In genomic region chr20:42294976-42295375, GRCh38 we compare ENCODE assay signal across 34 cellular contexts.
"Had no signal": no experiment of that assay in that cellular context is flagged by ENCODE, and none has a peak within 500 bp of the region (broad histone marks: within the 10 kb centered on the region; RNA-seq: fewer than 3 reads in every experiment).

No MANE protein-coding gene starts in this region.

- ATAC-seq: activated naive CD4-positive, alpha-beta T cell treated with anti-CD3 and anti-CD28 coated beads, Interleukin-2, amount 50 U/mL, for 72 hours; activated naive CD8-positive, alpha-beta T cell treated with anti-CD3 and anti-CD28 coated beads, Interleukin-2, amount 50 U/mL, for 24 hours; activated T-cell treated with anti-CD3 and anti-CD28 coated beads, Interleukin-2, amount 50 U/mL, for 4 hours; activated T-cell treated with anti-CD3 and anti-CD28 coated beads, Interleukin-2, amount 50 U/mL, for 72 hours; activated T-helper 17 cell treated with anti-CD3 and anti-CD28 coated beads, Interleukin-2, amount 50 U/mL, for 72 hours; body of pancreas had no signal

- H3K4me1 ChIP-seq: ascending aorta, breast epithelium had no signal

- H3K4me3 ChIP-seq: adrenal gland, ascending aorta, body of pancreas, breast epithelium, cardiac muscle cell had no signal

- H3K27me3 ChIP-seq: adrenal gland, ascending aorta, body of pancreas, brain microvascular endothelial cell, breast epithelium, cardiac muscle cell had no signal

- DNase-seq: activated effector memory CD4-positive, alpha-beta T cell treated with anti-CD3 and anti-CD28 coated beads, Interleukin-2, amount 50 U/mL, for 16 hours; activated effector memory CD4-positive, alpha-beta T cell treated with Interleukin-2 at 50 U/mL for 16 hours; activated gamma-delta T cell; activated gamma-delta T cell treated with Interleukin-2 at 50 U/mL for 16 hours; activated naive CD4-positive, alpha-beta T cell; activated naive CD4-positive, alpha-beta T cell treated with anti-CD3 and anti-CD28 coated beads for 36 hours; activated naive CD4-positive, alpha-beta T cell treated with anti-CD3 and anti-CD28 coated beads, Interleukin-2, amount 10 ng/mL, durations not matched to agents 7 days and 5 days; activated naive CD4-positive, alpha-beta T cell treated with anti-CD3 and anti-CD28 coated beads, Interleukin-2, amount 50 U/mL, for 16 hours; activated naive CD4-positive, alpha-beta T cell treated with Interleukin-2 at 50 U/mL for 16 hours; activated naive CD8-positive, alpha-beta T cell treated with anti-CD3 and anti-CD28 coated beads for 36 hours; activated naive CD8-positive, alpha-beta T cell treated with anti-CD3 and anti-CD28 coated beads, Interleukin-2, amount 10 ng/mL, durations not matched to agents 7 days and 5 days; activated naive CD8-positive, alpha-beta T cell treated with anti-CD3 and anti-CD28 coated beads, Interleukin-2, amount 50 U/mL, for 24 hours; activated T-cell treated with anti-CD3 and anti-CD28 coated beads, Interleukin-2, amount 50 U/mL, for 1 hour; activated T-cell treated with anti-CD3 and anti-CD28 coated beads, Interleukin-2, amount 50 U/mL, for 24 hours; activated T-cell treated with anti-CD3 and anti-CD28 coated beads, Interleukin-2, amount 50 U/mL, for 4 hours; activated T-cell treated with anti-CD3 and anti-CD28 coated beads, Interleukin-2, amount 50 U/mL, for 48 hours; activated T-cell treated with anti-CD3 and anti-CD28 coated beads, Interleukin-2, amount 50 U/mL, for 72 hours; adrenal gland; amniotic stem cell; amygdala; anterior cingulate cortex; aorta; body of pancreas; brain microvascular endothelial cell; caudate nucleus; central memory CD4-positive, alpha-beta T cell; cerebellar nuclear complex had no signal

- H3K27ac ChIP-seq: adrenal gland, ascending aorta, body of pancreas, brain microvascular endothelial cell, breast epithelium, cardiac muscle cell had no signal

- FAIRE-seq: astrocyte, bronchial epithelial cell had no signal

- H3K36me3 ChIP-seq: adrenal gland, ascending aorta, brain microvascular endothelial cell, breast epithelium, cardiac muscle cell had no signal

- H3K9me3 ChIP-seq: adrenal gland, ascending aorta, body of pancreas, breast epithelium had no signal
